In the genomic region with DNA sequence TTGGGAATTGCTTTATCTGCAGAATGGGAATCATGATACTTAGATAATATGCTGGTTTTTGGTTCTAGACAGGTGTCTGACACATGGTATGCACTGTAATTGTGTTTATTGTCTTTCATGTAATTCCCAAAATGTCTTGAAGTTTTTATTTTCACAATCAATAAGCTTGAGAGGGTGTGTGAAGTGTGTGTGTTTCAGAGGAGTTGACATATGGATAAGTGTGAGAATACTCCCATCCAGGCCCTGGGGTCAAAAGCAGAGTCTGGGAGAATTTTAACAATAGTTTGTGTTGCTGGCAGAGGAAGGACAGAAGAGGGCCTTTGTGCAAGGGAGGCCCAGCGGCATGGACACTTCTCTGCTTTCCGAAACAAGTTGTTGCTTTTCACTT, we compare ENCODE assay signal across 1 cellular context.
TF ChIP-seq lines count a peak whose summit lies in the region.

No MANE protein-coding gene starts in this region.

TF ChIP-seq in HepG2, 621 proteins besides CTCF, POLR2A, EP300 and RAD21:
- TF ChIP-seq SKI (IDR thresholded peaks at IDR 0.05; ENCODE audit: partially characterized antibody) (no peak), IRX3 (CRISPR knock-in tag; IDR thresholded peaks at IDR 0.05; ENCODE audit: borderline replicate concordance, low read depth) (no peak), ZSCAN20 (CRISPR knock-in tag; IDR thresholded peaks at IDR 0.05; ENCODE audit: borderline replicate concordance) (no peak), MED8 (CRISPR knock-in tag; IDR thresholded peaks at IDR 0.05; ENCODE audit: insufficient replicate concordance) (no peak), NFIB (CRISPR knock-in tag; IDR thresholded peaks at IDR 0.05; ENCODE audit: borderline replicate concordance) (no peak), NR1H2 (CRISPR knock-in tag; IDR thresholded peaks at IDR 0.05; ENCODE audit: borderline replicate concordance, low read depth) (no peak), ISX (CRISPR knock-in tag; conservative IDR thresholded peaks at IDR 0.05) (no peak), ZNF724P (CRISPR knock-in tag; IDR thresholded peaks at IDR 0.05; ENCODE audit: borderline replicate concordance) (no peak), ZNF331 (CRISPR knock-in tag; IDR thresholded peaks at IDR 0.05) (no peak), SSRP1 (CRISPR knock-in tag; IDR thresholded peaks at IDR 0.05) (no peak), SMC3 (IDR thresholded peaks at IDR 0.05; ENCODE audit: low read length) (no peak), ZKSCAN8 (CRISPR knock-in tag; IDR thresholded peaks at IDR 0.05; ENCODE audit: borderline replicate concordance) (no peak), RAD51 (IDR thresholded peaks at IDR 0.05; ENCODE audit: borderline replicate concordance) (no peak), HNRNPK (IDR thresholded peaks at IDR 0.05; ENCODE audit: low read depth, low read length, poor library complexity, severe bottlenecking) (no peak), ZNF576 (CRISPR knock-in tag; IDR thresholded peaks at IDR 0.05) (no peak)
- TF ChIP-seq, protein P1, sequence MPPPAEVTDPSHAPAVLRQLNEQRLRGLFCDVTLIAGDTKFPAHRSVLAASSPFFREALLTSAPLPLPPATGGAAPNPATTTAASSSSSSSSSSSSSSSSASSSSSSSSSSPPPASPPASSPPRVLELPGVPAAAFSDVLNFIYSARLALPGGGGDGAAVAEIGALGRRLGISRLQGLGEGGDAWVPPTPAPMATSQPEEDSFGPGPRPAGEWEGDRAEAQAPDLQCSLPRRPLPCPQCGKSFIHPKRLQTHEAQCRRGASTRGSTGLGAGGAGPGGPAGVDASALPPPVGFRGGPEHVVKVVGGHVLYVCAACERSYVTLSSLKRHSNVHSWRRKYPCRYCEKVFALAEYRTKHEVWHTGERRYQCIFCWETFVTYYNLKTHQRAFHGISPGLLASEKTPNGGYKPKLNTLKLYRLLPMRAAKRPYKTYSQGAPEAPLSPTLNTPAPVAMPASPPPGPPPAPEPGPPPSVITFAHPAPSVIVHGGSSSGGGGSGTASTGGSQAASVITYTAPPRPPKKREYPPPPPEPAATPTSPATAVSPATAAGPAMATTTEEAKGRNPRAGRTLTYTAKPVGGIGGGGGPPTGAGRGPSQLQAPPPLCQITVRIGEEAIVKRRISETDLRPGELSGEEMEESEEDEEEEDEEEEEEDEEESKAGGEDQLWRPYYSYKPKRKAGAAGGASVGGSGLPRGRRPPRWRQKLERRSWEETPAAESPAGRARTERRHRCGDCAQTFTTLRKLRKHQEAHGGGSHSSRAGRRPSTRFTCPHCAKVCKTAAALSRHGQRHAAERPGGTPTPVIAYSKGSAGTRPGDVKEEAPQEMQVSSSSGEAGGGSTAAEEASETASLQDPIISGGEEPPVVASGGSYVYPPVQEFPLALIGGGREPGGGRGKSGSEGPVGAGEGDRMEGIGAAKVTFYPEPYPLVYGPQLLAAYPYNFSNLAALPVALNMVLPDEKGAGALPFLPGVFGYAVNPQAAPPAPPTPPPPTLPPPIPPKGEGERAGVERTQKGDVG (CRISPR knock-in tag; IDR thresholded peaks at IDR 0.05; ENCODE audit: borderline replicate concordance): no peak
- TF ChIP-seq, protein P2, sequence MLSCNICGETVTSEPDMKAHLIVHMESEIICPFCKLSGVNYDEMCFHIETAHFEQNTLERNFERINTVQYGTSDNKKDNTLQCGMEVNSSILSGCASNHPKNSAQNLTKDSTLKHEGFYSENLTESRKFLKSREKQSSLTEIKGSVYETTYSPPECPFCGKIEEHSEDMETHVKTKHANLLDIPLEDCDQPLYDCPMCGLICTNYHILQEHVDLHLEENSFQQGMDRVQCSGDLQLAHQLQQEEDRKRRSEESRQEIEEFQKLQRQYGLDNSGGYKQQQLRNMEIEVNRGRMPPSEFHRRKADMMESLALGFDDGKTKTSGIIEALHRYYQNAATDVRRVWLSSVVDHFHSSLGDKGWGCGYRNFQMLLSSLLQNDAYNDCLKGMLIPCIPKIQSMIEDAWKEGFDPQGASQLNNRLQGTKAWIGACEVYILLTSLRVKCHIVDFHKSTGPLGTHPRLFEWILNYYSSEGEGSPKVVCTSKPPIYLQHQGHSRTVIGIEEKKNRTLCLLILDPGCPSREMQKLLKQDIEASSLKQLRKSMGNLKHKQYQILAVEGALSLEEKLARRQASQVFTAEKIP (CRISPR knock-in tag; IDR thresholded peaks at IDR 0.05; ENCODE audit: borderline replicate concordance): no peak
